Comparison of ENCODE assay signal across 9 cellular contexts in the genomic region with DNA sequence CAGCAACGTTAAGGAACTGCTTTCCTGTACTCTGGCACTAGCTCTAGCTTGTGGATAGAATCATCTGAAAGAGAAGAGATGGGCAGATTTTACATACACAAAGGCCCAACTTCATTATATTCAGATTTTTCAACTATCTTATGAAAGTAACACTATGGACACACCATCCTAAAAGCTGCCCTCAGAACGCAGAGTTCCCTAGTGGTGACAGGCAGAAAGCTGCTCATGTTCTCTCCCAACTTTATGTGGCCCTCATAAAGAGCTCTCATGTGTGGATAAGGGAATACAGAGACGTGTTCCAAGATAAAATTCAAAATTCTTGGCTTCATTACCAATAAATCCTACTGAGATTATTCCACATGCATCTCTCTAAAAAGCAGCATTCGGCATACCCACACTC. TPM values are rescaled to one million over a fixed set of nuclear protein-coding genes. Genes with fewer than 3 reads are reported as not detected.
DNase-seq lines count a peak whose midpoint lies in the region; TF ChIP-seq lines count a peak whose summit lies in the region.
"Had no signal": no experiment of that assay in that cellular context is flagged by ENCODE, and none has a peak within 500 bp of the region (broad histone marks: within the 10 kb centered on the region; RNA-seq: fewer than 3 reads in every experiment).

No MANE protein-coding gene starts in this region.

- H3K4me1 ChIP-seq in DOHH2 (ENCODE audit: control insufficient read depth, low read length) (peaks cover 45% of the 10 kb centered on the region), osteoblast (ENCODE audit: insufficient read depth, low read length) (peaks cover 32% of the 10 kb centered on the region)
- peaks cover 18% of the 10 kb centered on the region for H3K4me1 ChIP-seq in effector memory CD4-positive, alpha-beta T cell (ENCODE audit: control insufficient read depth, insufficient read depth, low read length, poor library complexity, severe bottlenecking)

- peaks cover 8% of the 10 kb centered on the region for H3F3A ChIP-seq in DOHH2 (ENCODE audit: control insufficient read depth, insufficient read depth)

- TF ChIP-seq CTCF in DOHH2 (IDR thresholded peaks at IDR 0.05; ENCODE audit: low read depth, low read length, poor library complexity, severe bottlenecking) = peak; percentile 29
- TF ChIP-seq CTCF in osteoblast (IDR thresholded peaks at IDR 0.05; ENCODE audit: extremely low read depth, low read depth, low read length) = peak; percentile 31

- H2AFZ ChIP-seq in osteoblast (ENCODE audit: low read length) = no peak overlapping the region

- H3K36me3 ChIP-seq in DOHH2 (ENCODE audit: control insufficient read depth, low read length) = peaks cover 17% of the 10 kb centered on the region
- H3K36me3 ChIP-seq in effector memory CD4-positive, alpha-beta T cell (ENCODE audit: control insufficient read depth, insufficient read depth, low read length) = no peaks in the 10 kb centered on the region
- H3K36me3 ChIP-seq in osteoblast (ENCODE audit: insufficient read depth, low read length) = no peaks in the 10 kb centered on the region

- no peaks in the 10 kb centered on the region for H3K9me2 ChIP-seq in DOHH2 (replicated peaks; ENCODE audit: control insufficient read depth, low read length)

- H3K27me3 ChIP-seq in DOHH2 (ENCODE audit: control insufficient read depth, low read length) = no peaks in the 10 kb centered on the region
- H3K27me3 ChIP-seq in effector memory CD4-positive, alpha-beta T cell (replicated peaks; ENCODE audit: control insufficient read depth, insufficient read depth, low read length, poor library complexity, severe bottlenecking) = no peaks in the 10 kb centered on the region
- no peaks in the 10 kb centered on the region for H3K27me3 ChIP-seq in osteoblast (ENCODE audit: insufficient read depth, low read length)

- H3K27ac ChIP-seq in DOHH2 (ENCODE audit: low read depth, low read length) = no peak overlapping the region
- H3K27ac ChIP-seq in effector memory CD4-positive, alpha-beta T cell (ENCODE audit: insufficient read depth, low read length, poor library complexity, severe bottlenecking) = peak overlapping the region; percentile 93
- peak overlapping the region; percentile 86 for H3K27ac ChIP-seq in osteoblast (ENCODE audit: low read depth, low read length)

- H3K79me2 ChIP-seq in DOHH2 (ENCODE audit: control insufficient read depth, low read length) (peaks cover 62% of the 10 kb centered on the region), osteoblast (ENCODE audit: insufficient read depth, low read length) (peaks cover 60% of the 10 kb centered on the region)

- H3K9me3 ChIP-seq in DOHH2 (ENCODE audit: control insufficient read depth, insufficient read depth, low read length) = no peaks in the 10 kb centered on the region
- no peaks in the 10 kb centered on the region for H3K9me3 ChIP-seq in effector memory CD4-positive, alpha-beta T cell (ENCODE audit: control insufficient read depth, low read length)
- H3K9me3 ChIP-seq in osteoblast (ENCODE audit: low read depth, low read length) = no peaks in the 10 kb centered on the region

- H3K4me3 ChIP-seq in DOHH2 (ENCODE audit: low read length) (peak overlapping the region; percentile 77), osteoblast (ENCODE audit: insufficient read depth, low read length) (peak overlapping the region; percentile 95)
- H3K4me3 ChIP-seq in effector memory CD4-positive, alpha-beta T cell (ENCODE audit: insufficient read depth, low read depth, low read length, poor library complexity, severe bottlenecking) = peak overlapping the region; percentile 89

- DNase-seq in NCI-H69 (lab: John Stamatoyannopoulos, UW) = peak; percentile 4
- DNase-seq in effector memory CD4-positive, alpha-beta T cell = no peak
- peak; percentile 72 for DNase-seq in osteoblast (ENCODE audit: insufficient read length, low spot score, missing footprints)
- no peak for DNase-seq in AG08396 (ENCODE audit: low spot score)
- DNase-seq in AG20443 (ENCODE audit: low spot score) = no peak
- no peak for DNase-seq in ureter (ENCODE audit: low spot score)
- DNase-seq in COR-L47 (lab: John Stamatoyannopoulos, UW) = no peak
- DNase-seq: NCI-H2227 treated with DMSO at 0.1 percent for 48 hours had no signal

- H3K4me2 ChIP-seq in DOHH2 (ENCODE audit: low read length) (peak overlapping the region; percentile 96), osteoblast (ENCODE audit: insufficient read depth, low read length) (peak overlapping the region; percentile 97)

- H4K20me1 ChIP-seq in DOHH2 (ENCODE audit: control insufficient read depth, insufficient read depth, low read depth, low read length) = peaks cover 38% of the 10 kb centered on the region
- H4K20me1 ChIP-seq in osteoblast (ENCODE audit: insufficient read depth, low read length) = peaks cover 39% of the 10 kb centered on the region

RNA-seq across cellular contexts. Expression of a gene that starts 1.5 kb away (rescaled TPM):
- 22.4 and 26.1 TPM in 2 replicates for total RNA-seq in osteoblast
- 26.4 TPM for total RNA-seq in ureter

Comparison
In these comparisons a context has a peak if more than half of its experiments do, and no peak if none do; other contexts are left out.
1. DNase-seq: peak in NCI-H69 (single experiment) and osteoblast (single experiment); none in effector memory CD4-positive, alpha-beta T cell (0 of 3), AG08396 (single experiment), AG20443 (single experiment), ureter (single experiment) and COR-L47 (single experiment).
2. Peak in every context shown above with its lines, with median percentiles within 50 percentile points of each other: H3K4me3 ChIP-seq.